1 cellular context compared by ENCODE assay signal in genomic region chr2:24411488-24412146, GRCh38.
TF ChIP-seq lines count a peak whose summit lies in the region.

No MANE protein-coding gene starts in this region.

TF ChIP-seq in K562, 482 proteins besides CTCF, POLR2A, EP300 and RAD21 (continues in another document):
- TF ChIP-seq SIX5 (IDR thresholded peaks at IDR 0.05; ENCODE audit: borderline replicate concordance in 1 of 2, insufficient read depth in 1 of 2, low read depth in 1 of 2, low read length in 2 of 2): no peak
- peak; percentile 90 for TF ChIP-seq MAFF (IDR thresholded peaks at IDR 0.05; ENCODE audit: low read length)
- no peak for TF ChIP-seq KLF16 (IDR thresholded peaks at IDR 0.05)
- TF ChIP-seq SIRT6 (IDR thresholded peaks at IDR 0.05; ENCODE audit: low read depth, low read length): no peak
- no peak for TF ChIP-seq PREB (CRISPR knock-in tag; IDR thresholded peaks at IDR 0.05)
- TF ChIP-seq RBM15 (IDR thresholded peaks at IDR 0.05; ENCODE audit: insufficient read depth, low read length): no peak
- TF ChIP-seq GATA2 (CRISPR knock-in tag; IDR thresholded peaks at IDR 0.05): no peak
- TF ChIP-seq E4F1 (CRISPR knock-in tag; IDR thresholded peaks at IDR 0.05; ENCODE audit: borderline replicate concordance): no peak
- no peak for TF ChIP-seq MYNN (IDR thresholded peaks at IDR 0.05)
- no peak for TF ChIP-seq MYNN (CRISPR knock-in tag; IDR thresholded peaks at IDR 0.05)
- no peak for TF ChIP-seq SRSF9 (IDR thresholded peaks at IDR 0.05; ENCODE audit: borderline replicate concordance, low read depth, low read length)
- TF ChIP-seq NKRF (IDR thresholded peaks at IDR 0.05; ENCODE audit: borderline replicate concordance): no peak
- TF ChIP-seq ATF3 (IDR thresholded peaks at IDR 0.05): peak; percentile 29; the same call in 1 of the 2 replicates
- TF ChIP-seq ATF3 (CRISPR knock-in tag; conservative IDR thresholded peaks at IDR 0.05): no peak
- TF ChIP-seq MAFG (tag; conservative IDR thresholded peaks at IDR 0.05): peak; percentile 94
- TF ChIP-seq ZNF668 (CRISPR knock-in tag; IDR thresholded peaks at IDR 0.05): no peak
- no peak for TF ChIP-seq PHF21A (IDR thresholded peaks at IDR 0.05; ENCODE audit: borderline replicate concordance, low read depth)
- TF ChIP-seq NFE2L1 (tag; IDR thresholded peaks at IDR 0.05; ENCODE audit: borderline replicate concordance, low read depth): peak; percentile 80
- no peak for TF ChIP-seq CBFA2T2 (conservative IDR thresholded peaks at IDR 0.05)
- TF ChIP-seq BRD9 (IDR thresholded peaks at IDR 0.05; ENCODE audit: low read depth, partially characterized antibody): no peak
- TF ChIP-seq ZNF316 (IDR thresholded peaks at IDR 0.05): peak; percentile 97
- TF ChIP-seq MAFK (IDR thresholded peaks at IDR 0.05; ENCODE audit: low read length): peak; percentile 85
- TF ChIP-seq POLR2G (IDR thresholded peaks at IDR 0.05; ENCODE audit: low read depth, low read length): no peak
- no peak for TF ChIP-seq HBP1 (CRISPR knock-in tag; IDR thresholded peaks at IDR 0.05)
- TF ChIP-seq ZNF589 (CRISPR knock-in tag; IDR thresholded peaks at IDR 0.05; ENCODE audit: low read depth): no peak
- no peak for TF ChIP-seq TRIM28 (IDR thresholded peaks at IDR 0.05)
- TF ChIP-seq C11orf30 (IDR thresholded peaks at IDR 0.05; ENCODE audit: low read depth): peak; percentile 93
- TF ChIP-seq BACH1 (tag; IDR thresholded peaks at IDR 0.05): peak; percentile 32; the same call in 1 of the 2 replicates
- no peak for TF ChIP-seq E2F4 (CRISPR knock-in tag; IDR thresholded peaks at IDR 0.05; ENCODE audit: low read depth)
- no peak for TF ChIP-seq ZNF23 (CRISPR knock-in tag; IDR thresholded peaks at IDR 0.05)
- no peak for TF ChIP-seq FIP1L1 (IDR thresholded peaks at IDR 0.05; ENCODE audit: low read depth, low read length, poor library complexity, severe bottlenecking)
- no peak for TF ChIP-seq ETV6 (IDR thresholded peaks at IDR 0.05; ENCODE audit: borderline replicate concordance in 1 of 2, low read depth in 2 of 2, low read length in 1 of 2)
- TF ChIP-seq ETV6 (CRISPR knock-in tag; IDR thresholded peaks at IDR 0.05; ENCODE audit: borderline replicate concordance): no peak
- no peak for TF ChIP-seq ZBTB49 (CRISPR knock-in tag; IDR thresholded peaks at IDR 0.05; ENCODE audit: borderline replicate concordance)
- TF ChIP-seq NR1H2 (CRISPR knock-in tag; IDR thresholded peaks at IDR 0.05): no peak
- TF ChIP-seq MYC (IDR thresholded peaks at IDR 0.05; ENCODE audit: low read depth, low read length): no peak
- TF ChIP-seq MYC (CRISPR knock-in tag; IDR thresholded peaks at IDR 0.05; ENCODE audit: borderline replicate concordance, low read depth): no peak
- no peak for TF ChIP-seq MGA (IDR thresholded peaks at IDR 0.05)
- no peak for TF ChIP-seq RBM25 (IDR thresholded peaks at IDR 0.05; ENCODE audit: low read depth, low read length, severe bottlenecking)
- TF ChIP-seq NONO (IDR thresholded peaks at IDR 0.05; ENCODE audit: low read depth in 2 of 2, low read length in 1 of 2): no peak
